ENCODE assay signal across 15 cellular contexts in the genomic region with DNA sequence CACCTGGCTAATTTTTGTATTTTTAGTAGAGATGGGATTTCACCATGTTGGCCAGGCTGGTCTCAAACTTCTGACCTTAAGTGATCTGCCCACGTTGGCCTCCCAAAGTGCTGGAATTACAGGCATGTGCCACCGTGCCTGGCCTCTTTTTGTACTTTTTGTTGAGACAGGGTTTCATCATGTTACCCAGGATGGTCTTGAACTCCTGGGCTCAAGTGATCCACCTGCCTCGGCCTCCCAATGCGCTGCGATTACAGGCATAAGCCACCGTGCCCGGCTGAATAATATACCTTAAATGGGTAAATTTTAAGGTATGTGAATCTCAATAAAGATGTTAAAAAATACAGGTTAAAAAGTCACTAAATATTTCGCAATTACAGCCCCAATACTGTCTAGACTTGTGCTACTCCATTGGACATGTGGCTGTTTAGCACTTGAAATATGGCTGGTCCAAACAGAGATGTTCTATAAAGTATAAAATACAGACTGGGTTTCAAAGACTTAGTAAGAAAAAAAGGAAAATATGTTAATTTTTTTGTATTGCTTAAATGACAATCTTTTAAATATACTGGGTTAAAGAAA. TPM values are rescaled to one million over a fixed set of nuclear protein-coding genes. Genes with fewer than 3 reads are reported as not detected.
DNase-seq lines count a peak whose midpoint lies in the region; ATAC-seq and TF ChIP-seq lines count a peak whose summit lies in the region.
"Had no signal": no experiment of that assay in that cellular context is flagged by ENCODE, and none has a peak within 500 bp of the region (broad histone marks: within the 10 kb centered on the region; RNA-seq: fewer than 3 reads in every experiment).

No MANE protein-coding gene starts in this region.

- DNase-seq in mesenteric fat pad (ENCODE audit: low spot score), result peak; percentile 85
- DNase-seq in cortex of kidney (lab: John Stamatoyannopoulos, UW), result no peak
- DNase-seq in caudate nucleus (lab: John Stamatoyannopoulos, UW), result no peak
- DNase-seq: Calu3; CD4-positive, alpha-beta memory T cell; COR-L47; DMS53; DMS79 treated with DMSO at 0.1 percent for 48 hours; GF-D8; GOT3; H7; HCEC 1CT had no signal

- H3K4me1 ChIP-seq in BLaER1 treated with 17β-estradiol and CSF1 and Interleukin-3, amounts not matched to agents 10 nM and 100 nM, result peaks cover 30 to 100% (median 96%) of the 10 kb centered on the region in 10 experiments

- H3K4me3 ChIP-seq in BLaER1 treated with 17β-estradiol and CSF1 and Interleukin-3, amounts not matched to agents 10 nM and 100 nM, result no peak overlapping the region

- H3K4me2 ChIP-seq in BLaER1 treated with 17β-estradiol and CSF1 and Interleukin-3, amounts not matched to agents 10 nM and 100 nM, result peak overlapping the region in 6 of 11 experiments; percentile 42 to 96 (median 88); a peak in 12 of 22 replicates

- ATAC-seq in HG03139 (IDR thresholded peaks at IDR 0.05; ENCODE audit: unreplicated experiment), result no peak

- TF ChIP-seq RAD21 in Ishikawa (IDR thresholded peaks at IDR 0.05; ENCODE audit: low read depth), result no peak

- peaks cover 0 to 25% (median 7%) of the 10 kb centered on the region in 11 experiments; a peak in 12 of 22 replicates for H3K36me3 ChIP-seq in BLaER1 treated with 17β-estradiol and CSF1 and Interleukin-3, amounts not matched to agents 10 nM and 100 nM

- peaks cover 0 to 40% (median 8%) of the 10 kb centered on the region in 11 experiments; a peak in 10 of 22 replicates for H4K20me1 ChIP-seq in BLaER1 treated with 17β-estradiol and CSF1 and Interleukin-3, amounts not matched to agents 10 nM and 100 nM

- peak overlapping the region in 2 of 11 experiments; percentile 3 to 79; a peak in 3 of 22 replicates for H3K27ac ChIP-seq in BLaER1 treated with 17β-estradiol and CSF1 and Interleukin-3, amounts not matched to agents 10 nM and 100 nM
- no peak overlapping the region for H3K27ac ChIP-seq in caudate nucleus (ENCODE audit: low read depth, low read length)

- TF ChIP-seq EP300 in Ishikawa (IDR thresholded peaks at IDR 0.05; ENCODE audit: borderline replicate concordance), result no peak

- no peaks in the 10 kb centered on the region for H3K27me3 ChIP-seq in BLaER1 treated with 17β-estradiol and CSF1 and Interleukin-3, amounts not matched to agents 10 nM and 100 nM

- 0 out of 22 replicates have a peak, but pooled peaks cover 0 to 10% (median 0%) of the 10 kb centered on the region in 11 experiments for H3K9me3 ChIP-seq in BLaER1 treated with 17β-estradiol and CSF1 and Interleukin-3, amounts not matched to agents 10 nM and 100 nM (replicated peaks in 1 of 11)

- H3K9ac ChIP-seq in BLaER1 treated with 17β-estradiol and CSF1 and Interleukin-3, amounts not matched to agents 10 nM and 100 nM, result no peak overlapping the region

TF ChIP-seq in Ishikawa, 13 proteins besides CTCF, POLR2A, EP300 and RAD21:
- TF ChIP-seq TCF12 (IDR thresholded peaks at IDR 0.05; ENCODE audit: low read depth) (no peak), ZBTB7A (IDR thresholded peaks at IDR 0.05; ENCODE audit: low read depth) (no peak), TAF1 (IDR thresholded peaks at IDR 0.05; ENCODE audit: low read depth) (no peak), CREB1 (IDR thresholded peaks at IDR 0.05; ENCODE audit: low read depth) (no peak), CEBPB (IDR thresholded peaks at IDR 0.05) (peak; percentile 9; the same call in 1 of the 2 replicates)
- TF ChIP-seq, protein P1, sequence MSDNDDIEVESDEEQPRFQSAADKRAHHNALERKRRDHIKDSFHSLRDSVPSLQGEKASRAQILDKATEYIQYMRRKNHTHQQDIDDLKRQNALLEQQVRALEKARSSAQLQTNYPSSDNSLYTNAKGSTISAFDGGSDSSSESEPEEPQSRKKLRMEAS (IDR thresholded peaks at IDR 0.05), result no peak

RNA-seq across cellular contexts. Expression of a gene that starts 42.1 kb away (rescaled TPM):
- total RNA-seq in mesenteric fat pad, result 1.3 TPM
- total RNA-seq: CD4-positive, alpha-beta memory T cell had no signal
